In the genomic region with DNA sequence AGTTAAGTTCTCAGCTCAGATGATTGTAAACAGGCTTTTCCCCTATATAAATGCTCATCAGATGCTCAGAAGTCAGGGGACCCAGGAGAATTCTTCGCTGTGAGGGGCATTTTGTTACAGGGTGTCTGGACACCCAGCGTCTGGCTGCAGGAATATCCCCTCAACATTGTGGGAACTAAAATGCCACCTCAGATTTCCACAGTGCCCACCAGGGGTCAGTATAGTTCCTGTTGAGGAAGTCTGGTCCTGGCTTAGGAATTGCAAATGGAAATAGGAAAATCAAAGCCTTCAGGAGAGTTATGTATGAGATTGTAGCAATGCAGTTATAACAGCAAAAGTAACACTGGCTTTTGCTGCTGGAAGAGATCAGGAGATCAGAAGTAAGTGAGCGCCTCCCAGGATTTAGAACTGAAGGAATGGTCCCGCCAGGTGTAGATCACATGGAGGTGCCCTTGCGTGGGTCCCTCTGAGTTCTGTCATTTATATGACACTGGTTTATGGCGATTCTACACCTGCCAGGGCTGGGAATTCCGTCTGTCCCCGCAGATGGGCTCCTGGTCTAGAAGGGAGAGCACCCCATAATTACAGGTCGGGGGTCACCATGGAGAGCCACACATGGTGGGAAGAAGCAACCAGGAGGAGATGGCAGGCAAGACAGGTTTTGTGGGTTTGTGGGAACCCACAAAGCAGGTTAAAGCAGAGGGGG, we compare ENCODE assay signal across 8 cellular contexts. TPM values are rescaled to one million over a fixed set of nuclear protein-coding genes. Genes with fewer than 3 reads are reported as not detected.
A peak's percentile ranks its signal among the peaks of the same experiment; 100 is the strongest.
DNase-seq lines count a peak whose midpoint lies in the region; ATAC-seq, FAIRE-seq and TF ChIP-seq lines count a peak whose summit lies in the region.

No MANE protein-coding gene starts in this region.

- H3K4me1 ChIP-seq in heart left ventricle (peaks cover 0 to 12% (median 0%) of the 10 kb centered on the region in 12 donors), prostate gland (replicated peaks) (no peaks in the 10 kb centered on the region)

- H3K36me3 Mint-ChIP-seq in CD14-positive monocyte: peaks cover 67 to 89% of the 10 kb centered on the region in 2 donors
- no peaks in the 10 kb centered on the region for H3K36me3 Mint-ChIP-seq in activated naive CD8-positive, alpha-beta T cell treated with anti-CD3 and anti-CD28 coated beads for 36 hours

- H3K4me3 Mint-ChIP-seq in CD14-positive monocyte: no peak overlapping the region
- no peak overlapping the region for H3K4me3 Mint-ChIP-seq in activated naive CD8-positive, alpha-beta T cell treated with anti-CD3 and anti-CD28 coated beads for 36 hours

- H3K9me3 ChIP-seq in heart left ventricle (no peaks in the 10 kb centered on the region), prostate gland (no peaks in the 10 kb centered on the region)

- TF ChIP-seq CTCF in CD14-positive monocyte (IDR thresholded peaks at IDR 0.05) (peak; percentile 85), heart left ventricle (IDR thresholded peaks at IDR 0.05) (peak; percentile 73 to 90 (median 80)), prostate gland (IDR thresholded peaks at IDR 0.05) (peak; percentile 44 to 78 (median 76))

- peaks cover 0 to 6% (median 4%) of the 10 kb centered on the region in 3 donors for H3K27me3 Mint-ChIP-seq in CD14-positive monocyte (ENCODE audit: low read depth in 3 of 3)
- no peaks in the 10 kb centered on the region for H3K27me3 Mint-ChIP-seq in activated naive CD8-positive, alpha-beta T cell treated with anti-CD3 and anti-CD28 coated beads for 36 hours

- peak in 2 of 4 donors; percentile 45 to 51 for ATAC-seq in heart left ventricle

- no peak for DNase-seq in CD14-positive monocyte (ENCODE audit: low spot score)
- DNase-seq in GM18507 (ENCODE audit: extremely low spot score, insufficient read length, low read depth): peak; percentile 33
- peak; percentile 7 for DNase-seq in NCI-H345 treated with DMSO at 0.1 percent for 48 hours (lab: John Stamatoyannopoulos, UW; ENCODE audit: unreplicated experiment)
- DNase-seq in activated naive CD8-positive, alpha-beta T cell treated with anti-CD3 and anti-CD28 coated beads for 36 hours: peak; percentile 12
- peak in 3 of 5 donors; percentile 48 to 64 (median 51) for DNase-seq in heart left ventricle
- peak; percentile 54 for DNase-seq in prostate gland (ENCODE audit: low spot score)
- DNase-seq in T-helper 2 cell: no peak
- DNase-seq in NCI-H226: no peak

- H3K9me3 Mint-ChIP-seq in CD14-positive monocyte: peaks cover 0 to 3% (median 0%) of the 10 kb centered on the region in 7 donors
- H3K9me3 Mint-ChIP-seq in activated naive CD8-positive, alpha-beta T cell treated with anti-CD3 and anti-CD28 coated beads for 36 hours: no peaks in the 10 kb centered on the region

- H3K36me3 ChIP-seq in heart left ventricle (peaks cover 0 to 15% (median 0%) of the 10 kb centered on the region in 9 donors), prostate gland (no peaks in the 10 kb centered on the region)

- H3K4me1 Mint-ChIP-seq in CD14-positive monocyte: peaks cover 12% of the 10 kb centered on the region
- peaks cover 5% of the 10 kb centered on the region for H3K4me1 Mint-ChIP-seq in activated naive CD8-positive, alpha-beta T cell treated with anti-CD3 and anti-CD28 coated beads for 36 hours

- no peak overlapping the region for H3K4me3 ChIP-seq in heart left ventricle
- H3K4me3 ChIP-seq in prostate gland: no peak overlapping the region

- H3K27me3 ChIP-seq in heart left ventricle (no peaks in the 10 kb centered on the region), prostate gland (replicated peaks; ENCODE audit: insufficient read depth) (no peaks in the 10 kb centered on the region)

- WGBS in heart left ventricle, 4 donors: 71 to 83% (median 78%) methylated on average over 9 of the region's 9 CpGs
- 74% methylated on average over 9 of the region's 9 CpGs for WGBS in prostate gland

- TF ChIP-seq POLR2A in heart left ventricle (IDR thresholded peaks at IDR 0.05): no peak
- TF ChIP-seq POLR2A in prostate gland (IDR thresholded peaks at IDR 0.05): no peak

- FAIRE-seq in GM18507 (lab: Jason Lieb, UNC): peak; percentile 65

- no peak overlapping the region for H3K27ac Mint-ChIP-seq in CD14-positive monocyte
- no peak overlapping the region for H3K27ac Mint-ChIP-seq in activated naive CD8-positive, alpha-beta T cell treated with anti-CD3 and anti-CD28 coated beads for 36 hours

- H3K27ac ChIP-seq in heart left ventricle (no peak overlapping the region), prostate gland (no peak overlapping the region)

- intact Hi-C loops in CD14-positive monocyte (cut with micrococcal nuclease): loop anchor here (5.0 to 10.0 kb wide), 2 partner anchors 133 to 136 kb away; no protein-coding TSS in a partner anchor
- intact Hi-C loops in heart left ventricle (cut with DNase I): loop anchor here in 4 of 10 donors (2.0 to 10.0 kb wide), 3 partner anchors 56 to 366 kb away; no protein-coding TSS in a partner anchor
- intact Hi-C loops in prostate gland (cut with DNase I): no loop called here

RNA-seq across cellular contexts. Expression of a gene that starts 47.1 kb away (rescaled TPM):
- polyA plus RNA-seq in CD14-positive monocyte (10 to 100 TPM; 22.0 to 28.3 TPM), heart left ventricle (100 to 1,000 TPM in 1 of 2 donors, 10 to 100 TPM in 1; 86.6 to 166 TPM)
- total RNA-seq in activated naive CD8-positive, alpha-beta T cell treated with anti-CD3 and anti-CD28 coated beads for 36 hours: 1 to 10 TPM; 1.4 to 1.5 TPM
- total RNA-seq in heart left ventricle (100 to 1,000 TPM in 8 of 9 donors, 10 to 100 TPM in 1; 95.3 to 382 (median 130) TPM), prostate gland (10 to 100 TPM; 87.3 to 90.1 TPM)

Comparison
In these comparisons a context has a peak if more than half of its experiments do, and no peak if none do; other contexts are left out.
1. DNase-seq: peak in GM18507 (single experiment), NCI-H345 treated with DMSO at 0.1 percent for 48 hours (single experiment), activated naive CD8-positive, alpha-beta T cell treated with anti-CD3 and anti-CD28 coated beads for 36 hours (single experiment), heart left ventricle (3 of 5) and prostate gland (single experiment); none in CD14-positive monocyte (single experiment), T-helper 2 cell (0 of 5) and NCI-H226 (single experiment).
2. RNA of a gene that starts 47.1 kb away (total RNA-seq): 95.3 to 382 TPM in heart left ventricle and 87.3 to 90.1 TPM in prostate gland; 1.4 to 1.5 TPM in activated naive CD8-positive, alpha-beta T cell treated with anti-CD3 and anti-CD28 coated beads for 36 hours; every median in the first group is over 10 times any median in the second.
3. Peak in every context shown above with its lines, with median percentiles within 50 percentile points of each other: CTCF ChIP-seq.